9 cellular contexts compared by ENCODE assay signal in genomic region chr2:88187038-88187676, GRCh38. TPM values are rescaled to one million over a fixed set of nuclear protein-coding genes. Genes with fewer than 3 reads are reported as not detected.
DNase-seq lines count a peak whose midpoint lies in the region; ATAC-seq, FAIRE-seq and TF ChIP-seq lines count a peak whose summit lies in the region.
"Had no signal": no experiment of that assay in that cellular context is flagged by ENCODE, and none has a peak within 500 bp of the region (broad histone marks: within the 10 kb centered on the region; RNA-seq: fewer than 3 reads in every experiment).

No MANE protein-coding gene starts in this region.

- peaks cover 4 to 5% of the 10 kb centered on the region in 2 experiments for H3K36me3 ChIP-seq in mesenchymal stem cell (ENCODE audit: control insufficient read depth in 1 of 2, insufficient read depth in 2 of 2, low read depth in 1 of 2, low read length in 2 of 2)

- no peak overlapping the region for H2BK12ac ChIP-seq in mesenchymal stem cell (ENCODE audit: low read length in 2 of 2)

- no peak overlapping the region for H4K8ac ChIP-seq in mesenchymal stem cell (ENCODE audit: low read length)

- no peaks in the 10 kb centered on the region for H3K4me1 ChIP-seq in mesenchymal stem cell (ENCODE audit: control insufficient read depth, insufficient read depth, low read depth, low read length)

- peak; percentile 78 for FAIRE-seq in urothelium cell line (lab: Jason Lieb, UNC)

- no peak overlapping the region for H3K27ac ChIP-seq in mesenchymal stem cell (ENCODE audit: low read length, poor library complexity, severe bottlenecking)
- H3K27ac ChIP-seq: SK-N-MC had no signal

- peak; percentile 58 for TF ChIP-seq CTCF in LNCaP clone FGC (IDR thresholded peaks at IDR 0.05; ENCODE audit: control insufficient read depth, extremely low read depth, insufficient read depth)

- 22% methylated on average over 6 of the region's 7 CpGs for WGBS in mesenchymal stem cell

- no peak overlapping the region for H3K23ac ChIP-seq in mesenchymal stem cell (ENCODE audit: low read length in 2 of 2)

- H3K4me3 ChIP-seq in LNCaP clone FGC (ENCODE audit: low read depth, low read length) (no peak overlapping the region), mesenchymal stem cell (ENCODE audit: insufficient read depth in 1 of 2, low read depth in 1 of 2, low read length in 2 of 2) (no peak overlapping the region)
- H3K4me3 ChIP-seq: SK-N-MC had no signal

- no peak overlapping the region for H2BK5ac ChIP-seq in mesenchymal stem cell (ENCODE audit: low read depth, low read length, poor library complexity, severe bottlenecking)

- ATAC-seq in HG03457 (IDR thresholded peaks at IDR 0.05; ENCODE audit: unreplicated experiment) = no peak
- ATAC-seq in HG03565 (IDR thresholded peaks at IDR 0.05; ENCODE audit: unreplicated experiment) = no peak

- no peak overlapping the region for H3K9ac ChIP-seq in mesenchymal stem cell (ENCODE audit: low read length)

- H3K79me1 ChIP-seq in mesenchymal stem cell (replicated peaks; ENCODE audit: low read length, poor library complexity, severe bottlenecking) = no peaks in the 10 kb centered on the region

- H2BK15ac ChIP-seq in mesenchymal stem cell (ENCODE audit: low read depth, poor library complexity, severe bottlenecking) = peak overlapping the region; percentile 19

- no peak overlapping the region for H4K91ac ChIP-seq in mesenchymal stem cell (ENCODE audit: low read length)

- no peak overlapping the region for H3K18ac ChIP-seq in mesenchymal stem cell (ENCODE audit: low read depth in 1 of 2, low read length in 2 of 2)

- H2AFZ ChIP-seq in mesenchymal stem cell (ENCODE audit: low read depth, low read length) = no peak overlapping the region

- no peak overlapping the region for H3K14ac ChIP-seq in mesenchymal stem cell (ENCODE audit: low read length in 2 of 2)

- no peak overlapping the region for H3K4me2 ChIP-seq in mesenchymal stem cell (ENCODE audit: low read length, poor library complexity, severe bottlenecking)

- no peaks in the 10 kb centered on the region for H3K27me3 ChIP-seq in mesenchymal stem cell (ENCODE audit: control insufficient read depth in 1 of 2, insufficient read depth in 1 of 2, low read length in 2 of 2)

- H2AK5ac ChIP-seq in mesenchymal stem cell (ENCODE audit: low read length, severe bottlenecking) = no peak overlapping the region

- DNase-seq in Daoy (ENCODE audit: low read depth) (peak; percentile 74), LNCaP clone FGC (ENCODE audit: low read depth) (no peak), SK-N-DZ (ENCODE audit: low spot score) (peak; percentile 47), ecto neural progenitor cell (ENCODE audit: low spot score) (peak; percentile 80), mesenchymal stem cell (peak; percentile 28), urothelium cell line (ENCODE audit: low spot score) (peak; percentile 75)

- H3K4ac ChIP-seq in mesenchymal stem cell (ENCODE audit: low read depth in 1 of 2, low read length in 2 of 2) = no peak overlapping the region

- no peak overlapping the region for H2BK120ac ChIP-seq in mesenchymal stem cell (ENCODE audit: low read depth, low read length)

- no peaks in the 10 kb centered on the region for H3K9me3 ChIP-seq in mesenchymal stem cell (ENCODE audit: control insufficient read depth, low read length)

RNA-seq across cellular contexts. Expression of gene THNSL2, which starts 17.0 kb away (rescaled TPM):
- not detected in 2 replicates for total RNA-seq in Daoy (2014; rRNA removed; shearing (Covaris generic))
- 0.27 and 0.62 TPM in 2 replicates for polyA plus RNA-seq in SK-N-DZ (2014; cell fraction: cytosol; rRNA removed)
- 0.06 and 0.58 TPM in 2 replicates for polyA plus RNA-seq in SK-N-DZ (2014; cell fraction: nucleus; rRNA removed)
- polyA plus RNA-seq in mesenchymal stem cell (2013, experiment 1 of 2) = 4.5 TPM
- polyA plus RNA-seq in mesenchymal stem cell (2013, experiment 2 of 2) = 5.1 TPM

RNA-seq across cellular contexts. Expression of gene FABP1, which starts 59.3 kb away (rescaled TPM):
- total RNA-seq in Daoy (2014; rRNA removed; shearing (Covaris generic)) = not detected in 2 replicates
- polyA plus RNA-seq in SK-N-DZ (2014; cell fraction: cytosol; rRNA removed) = not detected in 2 replicates
- polyA plus RNA-seq in SK-N-DZ (2014; cell fraction: nucleus; rRNA removed) = not detected in 2 replicates
- polyA plus RNA-seq in mesenchymal stem cell (2013, experiment 1 of 2) = not detected
- not detected for polyA plus RNA-seq in mesenchymal stem cell (2013, experiment 2 of 2)
